ENCODE assay signal across 8 cellular contexts in the genomic region with DNA sequence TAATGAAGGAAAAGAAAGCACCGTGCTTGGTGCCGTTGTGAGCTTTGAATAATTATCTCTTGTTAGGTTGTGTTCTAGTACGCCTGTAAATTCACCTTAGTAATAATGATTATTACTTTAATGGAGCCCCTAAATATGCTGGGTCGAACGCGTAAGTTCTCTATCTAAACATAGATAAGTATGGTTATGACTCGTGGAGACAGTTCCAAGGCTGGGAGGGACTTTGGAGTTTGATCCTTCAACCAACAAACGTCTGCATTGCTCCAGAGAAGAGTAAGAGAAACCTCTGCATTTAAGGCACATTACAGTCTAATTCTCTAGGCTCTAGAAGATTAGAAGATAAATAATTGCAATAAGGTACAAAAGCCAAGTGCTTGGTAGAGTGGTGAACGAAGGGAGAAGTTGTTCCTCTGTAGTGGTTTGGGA. TPM values are rescaled to one million over a fixed set of nuclear protein-coding genes. Genes with fewer than 3 reads are reported as not detected.
A peak's percentile ranks its signal among the peaks of the same experiment; 100 is the strongest.
DNase-seq lines count a peak whose midpoint lies in the region; ATAC-seq lines count a peak whose summit lies in the region.

No MANE protein-coding gene starts in this region.

- CTCF ChIA-PET in activated CD4-positive, alpha-beta T cell treated with anti-CD3 and anti-CD28 coated beads for 36 hours (lab: Charles Lee), result interaction anchor here (0.5 to 2.1 kb wide), 15 partner anchors 18 to 183 kb away, joined by 3 to 9 read pairs (median 4); partner anchors contain the start of gene KIAA0319

- H3K9me3 ChIP-seq in HUES64 (ENCODE audit: insufficient read depth, low read depth, low read length), result peaks cover 26% of the 10 kb centered on the region

- H3K9ac ChIP-seq in HUES64 (ENCODE audit: low read depth, low read length), result peak overlapping the region; percentile 96

- intact Hi-C loops in activated CD4-positive, alpha-beta T cell treated with anti-CD3 and anti-CD28 coated beads for 36 hours (cut with DNase I, micrococcal nuclease), result loop anchor here (2.0 to 5.0 kb wide), 2 partner anchors 35 to 265 kb away; partner anchors contain the start of gene MRS2 (in 1 of the 2)

- peaks cover 58% of the 10 kb centered on the region for H3K36me3 Mint-ChIP-seq in activated CD4-positive, alpha-beta T cell treated with anti-CD3 and anti-CD28 coated beads for 36 hours (ENCODE audit: low read depth)

- H3K4me1 ChIP-seq in HUES64 (ENCODE audit: insufficient read depth, low read length), result peaks cover 7% of the 10 kb centered on the region; the same call in 1 of the 2 replicates

- POLR2A ChIA-PET in activated CD4-positive, alpha-beta T cell treated with anti-CD3 and anti-CD28 coated beads for 36 hours (lab: Charles Lee), result interaction anchor here (0.6 to 0.9 kb wide), 2 partner anchors 54 to 267 kb away, joined by 3 read pairs; no protein-coding TSS in a partner anchor

- H3K4me1 Mint-ChIP-seq in activated CD4-positive, alpha-beta T cell treated with anti-CD3 and anti-CD28 coated beads for 36 hours, result peaks cover 41% of the 10 kb centered on the region
- H3K4me1 Mint-ChIP-seq in stimulated activated naive CD8-positive, alpha-beta T cell treated with anti-CD3 and anti-CD28 coated beads, Interleukin-15, amount 100 ng/mL, for 72 hours, result peaks cover 58% of the 10 kb centered on the region

- peaks cover 8% of the 10 kb centered on the region for H3K9me3 Mint-ChIP-seq in activated CD4-positive, alpha-beta T cell treated with anti-CD3 and anti-CD28 coated beads for 36 hours (ENCODE audit: low read depth)
- peaks cover 8 to 19% of the 10 kb centered on the region in 2 donors for H3K9me3 Mint-ChIP-seq in stimulated activated naive CD8-positive, alpha-beta T cell treated with anti-CD3 and anti-CD28 coated beads, Interleukin-15, amount 100 ng/mL, for 72 hours

- H3K27ac Mint-ChIP-seq in activated CD4-positive, alpha-beta T cell treated with anti-CD3 and anti-CD28 coated beads for 36 hours, result peak overlapping the region; percentile 99
- H3K27ac Mint-ChIP-seq in stimulated activated naive CD8-positive, alpha-beta T cell treated with anti-CD3 and anti-CD28 coated beads, Interleukin-15, amount 100 ng/mL, for 72 hours, result peak overlapping the region; percentile 98 to 99

- peaks cover 49% of the 10 kb centered on the region for H3K36me3 ChIP-seq in HUES64 (ENCODE audit: insufficient read depth, low read length)

- 35% methylated on average over 8 of the region's 9 CpGs for WGBS in HUES64

- H3K27me3 Mint-ChIP-seq in activated CD4-positive, alpha-beta T cell treated with anti-CD3 and anti-CD28 coated beads for 36 hours, result no peaks in the 10 kb centered on the region
- no peaks in the 10 kb centered on the region for H3K27me3 Mint-ChIP-seq in stimulated activated naive CD8-positive, alpha-beta T cell treated with anti-CD3 and anti-CD28 coated beads, Interleukin-15, amount 100 ng/mL, for 72 hours

- no peaks in the 10 kb centered on the region for H3K27me3 ChIP-seq in HUES64 (ENCODE audit: insufficient read depth, low read length)

- H3K4me3 ChIP-seq in HUES64 (ENCODE audit: low read length), result peak overlapping the region; percentile 99

- peak overlapping the region; percentile 90 for H3K4me3 Mint-ChIP-seq in activated CD4-positive, alpha-beta T cell treated with anti-CD3 and anti-CD28 coated beads for 36 hours
- peak overlapping the region; percentile 99 for H3K4me3 Mint-ChIP-seq in stimulated activated naive CD8-positive, alpha-beta T cell treated with anti-CD3 and anti-CD28 coated beads, Interleukin-15, amount 100 ng/mL, for 72 hours

- no peak for DNase-seq in activated CD4-positive, alpha-beta T cell treated with anti-CD3 and anti-CD28 coated beads for 36 hours
- no peak for DNase-seq in activated CD4-positive, alpha-beta T cell treated with anti-CD3 and anti-CD28 coated beads, Interleukin-2, amount 50 U/mL, for 1 hour
- peak; percentile 67 for DNase-seq in amniotic epithelial cell (ENCODE audit: low read depth)
- peak; percentile 34 for DNase-seq in inferior parietal cortex (ENCODE audit: extremely low spot score)
- DNase-seq in stimulated activated naive CD8-positive, alpha-beta T cell treated with anti-CD3 and anti-CD28 coated beads, Interleukin-15, amount 100 ng/mL, for 72 hours, result no peak
- no peak for DNase-seq in activated CD4-positive, alpha-beta T cell treated with anti-CD3 and anti-CD28 coated beads, Interleukin-2, amount 50 U/mL, for 48 hours

- H3K27ac ChIP-seq in HUES64 (ENCODE audit: low read depth, low read length), result peak overlapping the region; percentile 94

- ATAC-seq in activated CD4-positive, alpha-beta T cell treated with anti-CD3 and anti-CD28 coated beads for 36 hours, result no peak
- ATAC-seq in stimulated activated naive CD8-positive, alpha-beta T cell treated with anti-CD3 and anti-CD28 coated beads, Interleukin-15, amount 100 ng/mL, for 72 hours, result no peak
- no peak for ATAC-seq in GM18520 (IDR thresholded peaks at IDR 0.05; ENCODE audit: unreplicated experiment)

RNA-seq across cellular contexts. Expression of gene ACOT13, which starts 0.5 kb away (rescaled TPM):
- total RNA-seq in activated CD4-positive, alpha-beta T cell treated with anti-CD3 and anti-CD28 coated beads for 36 hours, result 10 to 100 TPM; 37.3 to 47.9 TPM
- 44.8 TPM for polyA plus RNA-seq in HUES64 (2013, experiment 1 of 2)
- 61.1 TPM for polyA plus RNA-seq in HUES64 (2013, experiment 2 of 2)

RNA-seq across cellular contexts. Expression of gene TDP2, which starts 0.7 kb away (rescaled TPM):
- 10 to 100 TPM; 41.4 to 45.4 TPM for total RNA-seq in activated CD4-positive, alpha-beta T cell treated with anti-CD3 and anti-CD28 coated beads for 36 hours
- polyA plus RNA-seq in HUES64 (2013, experiment 1 of 2), result 51.3 TPM
- polyA plus RNA-seq in HUES64 (2013, experiment 2 of 2), result 47.4 TPM

RNA-seq across cellular contexts. Expression of gene KIAA0319, which starts 21.4 kb away (rescaled TPM):
- under 1 TPM; 0.09 TPM for total RNA-seq in activated CD4-positive, alpha-beta T cell treated with anti-CD3 and anti-CD28 coated beads for 36 hours
- 0.35 TPM for polyA plus RNA-seq in HUES64 (2013, experiment 1 of 2)
- polyA plus RNA-seq in HUES64 (2013, experiment 2 of 2), result 0.25 TPM

RNA-seq across cellular contexts. Expression of gene C6orf62, which starts 51.6 kb away (rescaled TPM):
- 100 to 1,000 TPM; 141 to 147 TPM for total RNA-seq in activated CD4-positive, alpha-beta T cell treated with anti-CD3 and anti-CD28 coated beads for 36 hours
- polyA plus RNA-seq in HUES64 (2013, experiment 1 of 2), result 71.8 TPM
- 59.2 TPM for polyA plus RNA-seq in HUES64 (2013, experiment 2 of 2)

Comparison
In these comparisons a context has a peak if more than half of its experiments do, and no peak if none do; other contexts are left out.
1. DNase-seq: peak in amniotic epithelial cell (single experiment) and inferior parietal cortex (single experiment); none in activated CD4-positive, alpha-beta T cell treated with anti-CD3 and anti-CD28 coated beads for 36 hours (single experiment), activated CD4-positive, alpha-beta T cell treated with anti-CD3 and anti-CD28 coated beads, Interleukin-2, amount 50 U/mL, for 1 hour (single experiment), stimulated activated naive CD8-positive, alpha-beta T cell treated with anti-CD3 and anti-CD28 coated beads, Interleukin-15, amount 100 ng/mL, for 72 hours (0 of 2) and activated CD4-positive, alpha-beta T cell treated with anti-CD3 and anti-CD28 coated beads, Interleukin-2, amount 50 U/mL, for 48 hours (0 of 2).